1 cellular context compared by ENCODE assay signal in the genomic region with DNA sequence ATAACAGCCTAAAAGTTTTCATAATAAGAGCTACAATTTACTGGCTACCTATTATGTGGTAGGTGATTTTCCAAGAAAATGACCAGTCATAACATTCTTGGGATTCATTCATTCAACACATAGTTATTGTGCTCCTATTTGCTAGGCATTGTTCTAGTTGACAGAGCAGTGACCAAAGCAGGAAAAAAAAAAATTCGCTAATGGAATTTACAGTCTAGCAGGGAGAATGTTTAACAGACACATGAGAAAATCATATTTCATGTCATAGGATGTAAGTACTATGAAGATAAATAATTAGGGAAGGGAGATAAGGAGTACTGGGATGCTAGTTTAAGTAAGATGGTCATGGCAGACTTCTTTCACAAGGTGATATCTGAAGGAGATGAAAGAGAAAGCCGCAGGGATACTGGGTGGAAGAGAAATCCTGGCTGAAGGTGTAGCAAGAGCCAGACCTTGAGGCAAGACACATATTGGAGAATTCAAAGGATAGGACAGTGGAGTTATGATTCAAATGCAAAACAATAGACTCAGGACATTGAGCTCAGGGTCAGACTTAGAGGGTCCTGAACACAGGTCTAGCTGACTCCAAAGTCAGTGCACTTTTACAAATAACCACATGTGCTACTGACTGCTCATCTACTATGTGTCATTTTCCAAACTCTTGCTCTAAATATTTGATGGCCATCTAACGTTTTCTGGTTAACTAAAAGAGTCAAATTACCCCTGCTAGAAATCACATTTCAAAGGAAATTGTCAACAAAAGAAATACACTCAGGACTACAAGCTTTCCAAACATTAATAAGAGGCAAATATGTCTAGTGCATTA.
TF ChIP-seq lines count a peak whose summit lies in the region.

No MANE protein-coding gene starts in this region.

TF ChIP-seq in GM12878, 131 proteins besides CTCF, POLR2A, EP300 and RAD21 (continued from another document):
- no peak for TF ChIP-seq ZNF687 (IDR thresholded peaks at IDR 0.05)
- no peak for TF ChIP-seq ZNF217 (IDR thresholded peaks at IDR 0.05)
- TF ChIP-seq CHD1 (IDR thresholded peaks at IDR 0.05; ENCODE audit: low read depth, low read length): no peak
- TF ChIP-seq ZBTB11 (CRISPR knock-in tag; IDR thresholded peaks at IDR 0.05): no peak
- TF ChIP-seq ETV6 (conservative IDR thresholded peaks at IDR 0.05 in 1 of 2, IDR thresholded peaks at IDR 0.05 in 1 of 2; ENCODE audit: borderline replicate concordance in 1 of 2, low read depth in 1 of 2): no peak
- TF ChIP-seq E2F4 (IDR thresholded peaks at IDR 0.05; ENCODE audit: low read depth, low read length): no peak
- TF ChIP-seq PML (IDR thresholded peaks at IDR 0.05; ENCODE audit: low read length): no peak
- no peak for TF ChIP-seq TCF12 (IDR thresholded peaks at IDR 0.05; ENCODE audit: low read depth, low read length)
- TF ChIP-seq TCF3 (IDR thresholded peaks at IDR 0.05; ENCODE audit: borderline replicate concordance, insufficient read depth, low read depth, low read length): no peak
- TF ChIP-seq ZNF207 (IDR thresholded peaks at IDR 0.05; ENCODE audit: borderline replicate concordance): no peak
- TF ChIP-seq IRF3 (IDR thresholded peaks at IDR 0.05): no peak
- no peak for TF ChIP-seq POLR2AphosphoS5 (IDR thresholded peaks at IDR 0.05; ENCODE audit: low read length)
- TF ChIP-seq, protein P1, sequence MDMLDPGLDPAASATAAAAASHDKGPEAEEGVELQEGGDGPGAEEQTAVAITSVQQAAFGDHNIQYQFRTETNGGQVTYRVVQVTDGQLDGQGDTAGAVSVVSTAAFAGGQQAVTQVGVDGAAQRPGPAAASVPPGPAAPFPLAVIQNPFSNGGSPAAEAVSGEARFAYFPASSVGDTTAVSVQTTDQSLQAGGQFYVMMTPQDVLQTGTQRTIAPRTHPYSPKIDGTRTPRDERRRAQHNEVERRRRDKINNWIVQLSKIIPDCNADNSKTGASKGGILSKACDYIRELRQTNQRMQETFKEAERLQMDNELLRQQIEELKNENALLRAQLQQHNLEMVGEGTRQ (IDR thresholded peaks at IDR 0.05; ENCODE audit: borderline replicate concordance, low read depth, low read length): no peak
